8 cellular contexts compared by ENCODE assay signal in genomic region chr17:42312035-42312284, GRCh38. TPM values are rescaled to one million over a fixed set of nuclear protein-coding genes. Genes with fewer than 3 reads are reported as not detected.
DNase-seq lines count a peak whose midpoint lies in the region; ATAC-seq and TF ChIP-seq lines count a peak whose summit lies in the region.

No MANE protein-coding gene starts in this region.

- H4K20me1 ChIP-seq in BLaER1 (peaks cover 24% of the 10 kb centered on the region; the same call in 1 of the 2 replicates), Loucy (ENCODE audit: insufficient read depth, low read length, poor library complexity, severe bottlenecking) (no peaks in the 10 kb centered on the region)

- no peak overlapping the region for H3K27ac ChIP-seq in BLaER1

- H3K36me3 Mint-ChIP-seq in effector memory CD8-positive, alpha-beta T cell (ENCODE audit: insufficient read depth), result peaks cover 81% of the 10 kb centered on the region
- H3K36me3 Mint-ChIP-seq in osteocyte (ENCODE audit: unreplicated experiment), result peaks cover 40% of the 10 kb centered on the region

- H3K79me2 ChIP-seq in Loucy (ENCODE audit: insufficient read depth, low read length), result peaks cover 44% of the 10 kb centered on the region

- H3K9me3 ChIP-seq in BLaER1, result no peaks in the 10 kb centered on the region
- no peaks in the 10 kb centered on the region for H3K9me3 ChIP-seq in Loucy (ENCODE audit: insufficient read depth, low read depth, low read length)

- peak overlapping the region; percentile 49 to 88 for H3K27ac Mint-ChIP-seq in effector memory CD8-positive, alpha-beta T cell
- H3K27ac Mint-ChIP-seq in osteocyte (ENCODE audit: unreplicated experiment), result peak overlapping the region; percentile 76

- H3K27me3 Mint-ChIP-seq in effector memory CD8-positive, alpha-beta T cell, result no peaks in the 10 kb centered on the region
- no peaks in the 10 kb centered on the region for H3K27me3 Mint-ChIP-seq in osteocyte (ENCODE audit: unreplicated experiment)

- H3K4me3 Mint-ChIP-seq in effector memory CD8-positive, alpha-beta T cell, result peak overlapping the region; percentile 70 to 74
- H3K4me3 Mint-ChIP-seq in osteocyte (ENCODE audit: unreplicated experiment), result no peak overlapping the region

- H2AFZ ChIP-seq in Loucy (ENCODE audit: low read length), result no peak overlapping the region

- H3K9ac ChIP-seq in BLaER1, result peak overlapping the region; percentile 5; the same call in 1 of the 2 replicates
- H3K9ac ChIP-seq in Loucy (ENCODE audit: low read depth, low read length, poor library complexity, severe bottlenecking), result peak overlapping the region; percentile 95

- peaks cover 20 to 26% of the 10 kb centered on the region in 2 donors for H3K4me1 Mint-ChIP-seq in effector memory CD8-positive, alpha-beta T cell (ENCODE audit: low read depth in 2 of 2)
- H3K4me1 Mint-ChIP-seq in osteocyte (ENCODE audit: unreplicated experiment), result peaks cover 10% of the 10 kb centered on the region

- TF ChIP-seq CTCF in Loucy (conservative IDR thresholded peaks at IDR 0.05; ENCODE audit: low read length) (no peak), osteocyte (IDR thresholded peaks at IDR 0.05) (no peak)

- H3K4me1 ChIP-seq in BLaER1 (peaks cover 59% of the 10 kb centered on the region), Loucy (ENCODE audit: insufficient read depth, low read length, poor library complexity, severe bottlenecking) (peaks cover 70% of the 10 kb centered on the region)

- H3K9me2 ChIP-seq in Loucy (replicated peaks; ENCODE audit: low read depth, low read length), result no peaks in the 10 kb centered on the region

- H3K4me2 ChIP-seq in BLaER1, result peak overlapping the region; percentile 86
- H3K4me2 ChIP-seq in Loucy (ENCODE audit: low read depth, low read length, poor library complexity, severe bottlenecking), result peak overlapping the region; percentile 97

- no peaks in the 10 kb centered on the region for H3K9me3 Mint-ChIP-seq in effector memory CD8-positive, alpha-beta T cell
- H3K9me3 Mint-ChIP-seq in osteocyte (ENCODE audit: unreplicated experiment), result no peaks in the 10 kb centered on the region

- no peak for DNase-seq in effector memory CD8-positive, alpha-beta T cell
- DNase-seq in osteocyte (ENCODE audit: extremely low spot score, unreplicated experiment) (no peak), COR-L47 (lab: John Stamatoyannopoulos, UW) (no peak), NCI-H2107 (lab: John Stamatoyannopoulos, UW) (no peak), glomerular visceral epithelial cell (ENCODE audit: extremely low spot score) (no peak), activated gamma-delta T cell (lab: John Stamatoyannopoulos, UW) (no peak)

- H3K4me3 ChIP-seq in BLaER1 (peak overlapping the region; percentile 58; the same call in 1 of the 2 replicates), Loucy (ENCODE audit: low read length, poor library complexity, severe bottlenecking) (peak overlapping the region; percentile 73)

- ATAC-seq in effector memory CD8-positive, alpha-beta T cell (replicated peaks), result no peak

- H3K27me3 ChIP-seq in BLaER1 (no peaks in the 10 kb centered on the region), Loucy (ENCODE audit: insufficient read depth, low read length, poor library complexity, severe bottlenecking) (no peaks in the 10 kb centered on the region)

- peaks cover 35% of the 10 kb centered on the region for H3F3A ChIP-seq in Loucy (ENCODE audit: low read depth)

- peaks cover 65% of the 10 kb centered on the region for H3K36me3 ChIP-seq in BLaER1
- peaks cover 58% of the 10 kb centered on the region for H3K36me3 ChIP-seq in Loucy (ENCODE audit: insufficient read depth, low read length)

RNA-seq across cellular contexts. Expression of gene STAT5A, which starts 23.7 kb away (rescaled TPM):
- total RNA-seq in osteocyte, result 45.5 and 47.7 TPM in 2 replicates

RNA-seq across cellular contexts. Expression of gene STAT5B, which starts 35.8 kb away (rescaled TPM):
- total RNA-seq in osteocyte, result 41.3 and 49.7 TPM in 2 replicates
